ENCODE assay signal across 1 cellular context in genomic region chr3:108494862-108495531, GRCh38.
TF ChIP-seq lines count a peak whose summit lies in the region.

No MANE protein-coding gene starts in this region.

TF ChIP-seq in HepG2, 621 proteins besides CTCF, POLR2A, EP300 and RAD21 (continued from another document):
- TF ChIP-seq AHDC1 (CRISPR knock-in tag; IDR thresholded peaks at IDR 0.05; ENCODE audit: borderline replicate concordance), result no peak
- TF ChIP-seq FUBP1 (CRISPR knock-in tag; IDR thresholded peaks at IDR 0.05; ENCODE audit: borderline replicate concordance), result no peak
- TF ChIP-seq KDM1A (CRISPR knock-in tag; IDR thresholded peaks at IDR 0.05), result no peak
- no peak for TF ChIP-seq ZBTB44 (CRISPR knock-in tag; IDR thresholded peaks at IDR 0.05)
- TF ChIP-seq RARG (CRISPR knock-in tag; IDR thresholded peaks at IDR 0.05; ENCODE audit: low read depth), result no peak
- no peak for TF ChIP-seq MLXIP (CRISPR knock-in tag; IDR thresholded peaks at IDR 0.05; ENCODE audit: borderline replicate concordance)
- TF ChIP-seq NFKB2 (CRISPR knock-in tag; IDR thresholded peaks at IDR 0.05; ENCODE audit: borderline replicate concordance), result no peak
